ENCODE assay signal across 10 cellular contexts in genomic region chr1:84972377-84972987, GRCh38. TPM values are rescaled to one million over a fixed set of nuclear protein-coding genes. Genes with fewer than 3 reads are reported as not detected.
DNase-seq lines count a peak whose midpoint lies in the region; ATAC-seq and TF ChIP-seq lines count a peak whose summit lies in the region.
"Had no signal": no experiment of that assay in that cellular context is flagged by ENCODE, and none has a peak within 500 bp of the region (broad histone marks: within the 10 kb centered on the region; RNA-seq: fewer than 3 reads in every experiment).

No MANE protein-coding gene starts in this region.

- no peak overlapping the region for H3K4ac ChIP-seq in mesenchymal stem cell (ENCODE audit: low read depth in 1 of 2, low read length in 2 of 2)

- no peak overlapping the region for H4K8ac ChIP-seq in mesenchymal stem cell (ENCODE audit: low read length)

- H3K23ac ChIP-seq in mesenchymal stem cell (ENCODE audit: low read length in 2 of 2), result no peak overlapping the region

- H2AK5ac ChIP-seq in mesenchymal stem cell (ENCODE audit: low read length, severe bottlenecking), result no peak overlapping the region

- H3K9ac ChIP-seq in mesenchymal stem cell (ENCODE audit: low read length), result no peak overlapping the region

- H3K4me3 ChIP-seq in mesenchymal stem cell (ENCODE audit: insufficient read depth in 1 of 2, low read depth in 1 of 2, low read length in 2 of 2), result no peak overlapping the region
- no peak overlapping the region for H3K4me3 ChIP-seq in HAP-1
- no peak overlapping the region for H3K4me3 ChIP-seq in sigmoid colon
- H3K4me3 ChIP-seq: transverse colon had no signal

- no peak for TF ChIP-seq CTCF in sigmoid colon (IDR thresholded peaks at IDR 0.05)

- H3K4me1 ChIP-seq in mesenchymal stem cell (ENCODE audit: control insufficient read depth, insufficient read depth, low read depth, low read length) (peaks cover 1% of the 10 kb centered on the region), HAP-1 (no peaks in the 10 kb centered on the region), sigmoid colon (no peaks in the 10 kb centered on the region)

- H2BK5ac ChIP-seq in mesenchymal stem cell (ENCODE audit: low read depth, low read length, poor library complexity, severe bottlenecking), result no peak overlapping the region

- no peak for TF ChIP-seq EP300 in sigmoid colon (IDR thresholded peaks at IDR 0.05)

- H3K4me2 ChIP-seq in mesenchymal stem cell (ENCODE audit: low read length, poor library complexity, severe bottlenecking), result no peak overlapping the region

- H3K14ac ChIP-seq in mesenchymal stem cell (ENCODE audit: low read length in 2 of 2), result no peak overlapping the region

- no peaks in the 10 kb centered on the region for H3K79me1 ChIP-seq in mesenchymal stem cell (replicated peaks; ENCODE audit: low read length, poor library complexity, severe bottlenecking)

- H3K27me3 ChIP-seq in mesenchymal stem cell (ENCODE audit: control insufficient read depth in 1 of 2, insufficient read depth in 1 of 2, low read length in 2 of 2) (peaks cover 0 to 8% of the 10 kb centered on the region in 2 experiments), HAP-1 (ENCODE audit: low read depth) (no peaks in the 10 kb centered on the region), sigmoid colon (no peaks in the 10 kb centered on the region)
- H3K27me3 ChIP-seq: transverse colon had no signal

- in situ Hi-C loops in HAP-1 (cut with MboI; ENCODE audit: low sequenced_read_pairs), result no loop called here

- no peaks in the 10 kb centered on the region for H3K9me3 ChIP-seq in mesenchymal stem cell (ENCODE audit: control insufficient read depth, low read length)
- H3K9me3 ChIP-seq in HAP-1, result no peaks in the 10 kb centered on the region
- H3K9me3 ChIP-seq in sigmoid colon, result no peaks in the 10 kb centered on the region
- H3K9me3 ChIP-seq: transverse colon had no signal

- H2BK12ac ChIP-seq in mesenchymal stem cell (ENCODE audit: low read length in 2 of 2), result no peak overlapping the region

- H2BK120ac ChIP-seq in mesenchymal stem cell (ENCODE audit: low read depth, low read length), result no peak overlapping the region

- DNase-seq in HCEC 1CT (peak; percentile 15), LoVo (ENCODE audit: low spot score) (peak; percentile 36), mesenchymal stem cell (peak; percentile 33), HAP-1 (ENCODE audit: low spot score in 2 of 2) (no peak), sigmoid colon (no peak)
- no peak for DNase-seq in stimulated activated CD4-positive, alpha-beta T cell treated with anti-CD3 and anti-CD28 coated beads, Interleukin-1b, Interleukin-23, amount 100 ng/mL, for 48 hours
- no peak for DNase-seq in stimulated activated CD4-positive, alpha-beta T cell treated with anti-CD3 and anti-CD28 coated beads, Interleukin-4, amount 100 ng/mL, for 4 hours
- DNase-seq: NCI-H526, transverse colon had no signal

- H2BK15ac ChIP-seq in mesenchymal stem cell (ENCODE audit: low read depth, poor library complexity, severe bottlenecking), result no peak overlapping the region

- no peak overlapping the region for H3K18ac ChIP-seq in mesenchymal stem cell (ENCODE audit: low read depth in 1 of 2, low read length in 2 of 2)

- WGBS in mesenchymal stem cell, result no CpG with 5 or more reads among the region's 1 CpG
- WGBS in sigmoid colon, 2 donors, result 12 to 44% methylated on average over 1 of the region's 1 CpG

- peak; percentile 30 for ATAC-seq in GM18861 (IDR thresholded peaks at IDR 0.05; ENCODE audit: unreplicated experiment)

- H3K36me3 ChIP-seq in mesenchymal stem cell (ENCODE audit: control insufficient read depth in 1 of 2, insufficient read depth in 2 of 2, low read depth in 1 of 2, low read length in 2 of 2) (no peaks in the 10 kb centered on the region), HAP-1 (replicated peaks) (no peaks in the 10 kb centered on the region; the same call in 1 of the 2 replicates), sigmoid colon (no peaks in the 10 kb centered on the region)
- H3K36me3 ChIP-seq: transverse colon had no signal

- no peak for TF ChIP-seq POLR2A in sigmoid colon (IDR thresholded peaks at IDR 0.05)

- no peak overlapping the region for H2AFZ ChIP-seq in mesenchymal stem cell (ENCODE audit: low read depth, low read length)

- H3K27ac ChIP-seq in mesenchymal stem cell (ENCODE audit: low read length, poor library complexity, severe bottlenecking) (no peak overlapping the region), sigmoid colon (no peak overlapping the region)

- no peak overlapping the region for H4K91ac ChIP-seq in mesenchymal stem cell (ENCODE audit: low read length)

- intact Hi-C loops in sigmoid colon (cut with DNase I), result no loop called here

RNA-seq across cellular contexts. Expression of gene MCOLN2, which starts 24.4 kb away (rescaled TPM):
- 0.40 TPM for polyA plus RNA-seq in mesenchymal stem cell (2013, experiment 1 of 2)
- polyA plus RNA-seq in mesenchymal stem cell (2013, experiment 2 of 2), result 0.38 TPM
- total RNA-seq in sigmoid colon, result 10 to 100 TPM in 1 of 4 donors, 1 to 10 TPM in 1, under 1 TPM in 2; 0.54 to 12.5 (median 1.0) TPM
- polyA plus RNA-seq in sigmoid colon, result 10 to 100 TPM in 1 of 3 donors, 1 to 10 TPM in 2; 4.9 to 15.0 (median 6.0) TPM

Comparison
In these comparisons a context has a peak if more than half of its experiments do, and no peak if none do; other contexts are left out.
1. DNase-seq: peak in HCEC 1CT (single experiment), LoVo (single experiment) and mesenchymal stem cell (single experiment); none in stimulated activated CD4-positive, alpha-beta T cell treated with anti-CD3 and anti-CD28 coated beads, Interleukin-1b, Interleukin-23, amount 100 ng/mL, for 48 hours (single experiment), HAP-1 (0 of 2), sigmoid colon (single experiment) and stimulated activated CD4-positive, alpha-beta T cell treated with anti-CD3 and anti-CD28 coated beads, Interleukin-4, amount 100 ng/mL, for 4 hours (0 of 2).